ENCODE assay signal across 13 cellular contexts in the genomic region with DNA sequence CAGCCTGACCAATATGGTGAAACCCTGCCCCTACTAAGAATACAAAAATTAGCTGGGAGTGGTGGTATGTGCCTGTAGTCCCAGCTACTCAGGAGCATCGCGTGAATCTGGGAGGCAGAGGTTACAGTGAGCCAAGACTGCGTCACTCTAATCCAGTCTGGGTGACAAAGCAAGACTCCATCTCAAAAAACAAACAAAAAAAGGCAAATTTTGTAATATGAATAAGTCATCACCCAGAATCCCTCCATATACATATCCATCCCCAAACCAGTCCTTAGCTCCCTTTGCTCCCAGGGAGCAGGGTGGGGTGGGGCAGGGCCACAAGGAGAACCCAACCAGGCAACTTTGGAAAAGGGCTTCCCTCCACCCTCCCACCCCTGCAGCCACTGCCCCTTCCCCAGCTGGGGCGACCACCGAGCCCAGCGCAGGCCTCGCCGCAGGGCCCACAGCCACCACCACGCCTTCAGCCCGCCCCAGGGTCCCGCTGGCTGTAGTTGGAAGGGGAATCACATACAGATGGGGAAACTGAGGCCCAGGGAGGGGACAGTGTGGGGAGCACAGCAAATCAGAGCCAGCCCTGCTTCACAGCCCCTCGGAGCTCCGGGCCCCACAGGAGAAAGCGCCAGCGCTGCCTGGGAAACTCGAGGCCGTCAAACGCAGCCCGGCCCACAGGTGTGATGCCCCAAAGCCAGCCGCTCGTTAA. TPM values are rescaled to one million over a fixed set of nuclear protein-coding genes. Genes with fewer than 3 reads are reported as not detected.
DNase-seq lines count a peak whose midpoint lies in the region; ATAC-seq, FAIRE-seq and TF ChIP-seq lines count a peak whose summit lies in the region.
"Had no signal": no experiment of that assay in that cellular context is flagged by ENCODE, and none has a peak within 500 bp of the region (broad histone marks: within the 10 kb centered on the region; RNA-seq: fewer than 3 reads in every experiment).

No MANE protein-coding gene starts in this region.

- H2AFZ ChIP-seq in astrocyte (ENCODE audit: low read depth, low read length), result no peak overlapping the region

- no peak overlapping the region for H3K4me2 ChIP-seq in astrocyte (ENCODE audit: low read length)

- H3K79me2 ChIP-seq in astrocyte (ENCODE audit: insufficient read depth, low read length), result peaks cover 75% of the 10 kb centered on the region

- DNase-seq in astrocyte (ENCODE audit: low read depth), result no peak
- DNase-seq in memory B cell (ENCODE audit: low spot score in 2 of 2), result no peak
- DNase-seq in SIG-M5 treated with dmso at 0.1 percent for 504 hours (lab: John Stamatoyannopoulos, UW; ENCODE audit: unreplicated experiment), result no peak
- DNase-seq in NCI-H2107 (lab: John Stamatoyannopoulos, UW), result no peak
- DNase-seq in NOMO-1 treated with dmso at 0.1 percent for 144 hours (lab: John Stamatoyannopoulos, UW; ENCODE audit: unreplicated experiment), result no peak
- DNase-seq in NCI-H345 treated with DMSO at 0.1 percent for 48 hours (lab: John Stamatoyannopoulos, UW; ENCODE audit: unreplicated experiment), result no peak
- DNase-seq: Calu3, cortex of kidney, NCI-H446 treated with DMSO at 0.1 percent for 48 hours, occipital lobe had no signal

- no peaks in the 10 kb centered on the region for H3K36me3 ChIP-seq in astrocyte (ENCODE audit: insufficient read depth, low read length)

- H3K36me3 Mint-ChIP-seq in astrocyte (ENCODE audit: low read depth, unreplicated experiment) (peaks cover 8% of the 10 kb centered on the region), memory B cell (peaks cover 2% of the 10 kb centered on the region)

- H3K4me1 Mint-ChIP-seq in astrocyte (ENCODE audit: low read depth, unreplicated experiment), result no peaks in the 10 kb centered on the region
- H3K4me1 Mint-ChIP-seq in memory B cell, result peaks cover 40% of the 10 kb centered on the region

- H3K9ac ChIP-seq in astrocyte (ENCODE audit: low read length), result no peak overlapping the region

- no peaks in the 10 kb centered on the region for H3K9me3 ChIP-seq in astrocyte (ENCODE audit: insufficient read depth, low read depth, low read length)

- no peak for ATAC-seq in memory B cell (ENCODE audit: low read depth)

- H3K27me3 Mint-ChIP-seq in astrocyte (ENCODE audit: low read depth, unreplicated experiment) (no peaks in the 10 kb centered on the region), memory B cell (no peaks in the 10 kb centered on the region)

- H3K4me3 Mint-ChIP-seq in astrocyte (ENCODE audit: unreplicated experiment), result no peak overlapping the region
- H3K4me3 Mint-ChIP-seq in memory B cell, result peak overlapping the region; percentile 85

- H3K4me3 ChIP-seq in GM08714 (ENCODE audit: low read length) (peak overlapping the region; percentile 13; the same call in 1 of the 2 replicates), astrocyte (ENCODE audit: insufficient read depth, low read depth, low read length) (no peak overlapping the region)
- H3K4me3 ChIP-seq: SK-N-MC had no signal

- no peaks in the 10 kb centered on the region for H3K9me3 Mint-ChIP-seq in astrocyte (ENCODE audit: unreplicated experiment)
- no peaks in the 10 kb centered on the region for H3K9me3 Mint-ChIP-seq in memory B cell

- peaks cover 43% of the 10 kb centered on the region for H3K4me1 ChIP-seq in astrocyte (ENCODE audit: insufficient read depth, low read length)

- H3K27ac Mint-ChIP-seq in astrocyte (ENCODE audit: unreplicated experiment), result no peak overlapping the region
- H3K27ac Mint-ChIP-seq in memory B cell, result no peak overlapping the region

- 0 out of 2 replicates have a peak overlapping the region, but pooled peaks have one; percentile 78 for H3K27ac ChIP-seq in 22Rv1
- H3K27ac ChIP-seq in astrocyte (ENCODE audit: low read depth, low read length), result peak overlapping the region; percentile 12

- FAIRE-seq in astrocyte (lab: Jason Lieb, UNC), result no peak

- peaks cover 89% of the 10 kb centered on the region for H4K20me1 ChIP-seq in astrocyte (ENCODE audit: insufficient read depth, low read length)

- H3K27me3 ChIP-seq in astrocyte (ENCODE audit: insufficient read depth, low read length), result no peaks in the 10 kb centered on the region

- TF ChIP-seq CTCF in 22Rv1 (IDR thresholded peaks at IDR 0.05) (no peak), astrocyte (IDR thresholded peaks at IDR 0.05; ENCODE audit: insufficient read depth, low read depth, low read length) (no peak)

RNA-seq across cellular contexts. Expression of a gene that starts 7.8 kb away (rescaled TPM):
- 34.1 and 35.5 TPM in 2 replicates for total RNA-seq in astrocyte

RNA-seq across cellular contexts. Expression of a gene that starts 55.2 kb away (rescaled TPM):
- 94.5 and 103 TPM in 2 replicates for total RNA-seq in astrocyte
